In the genomic region with DNA sequence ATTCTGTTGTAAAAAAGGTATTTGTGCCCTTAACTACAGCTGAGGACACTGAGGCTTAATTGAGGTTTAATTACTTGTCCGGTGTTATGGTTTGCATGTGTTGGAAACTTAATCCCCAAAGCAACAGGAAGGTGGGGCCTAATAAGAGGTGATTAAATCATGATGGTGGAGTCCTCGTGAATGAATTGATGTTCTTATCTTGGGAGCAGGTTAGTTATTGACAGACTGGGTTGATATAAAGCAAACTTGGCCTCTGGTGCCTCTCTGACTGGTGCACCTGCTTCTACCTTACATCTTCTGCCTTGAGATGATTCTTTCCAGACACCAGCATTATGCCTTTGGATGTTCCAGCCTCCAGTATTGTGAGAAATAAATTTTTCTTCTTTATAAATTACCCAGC, we compare ENCODE assay signal across 19 cellular contexts.
"Had no signal": no experiment of that assay in that cellular context is flagged by ENCODE, and none has a peak within 500 bp of the region (broad histone marks: within the 10 kb centered on the region; RNA-seq: fewer than 3 reads in every experiment).

No MANE protein-coding gene starts in this region.

- H3K27ac ChIP-seq: RWPE1 had no signal

- H3K4me3 ChIP-seq: MG63 had no signal

- H3K27me3 ChIP-seq: MG63 had no signal

- DNase-seq: IMR-90, Karpas-422, KG1, MG63, NCI-H1092, NCI-H1105 treated with DMSO at 0.1 percent for 48 hours, NCI-H1417 treated with DMSO at 0.1 percent for 48 hours, NCI-H146, NCI-H1694 treated with DMSO at 0.1 percent for 48 hours, NCI-H1930, NCI-H2081, NCI-H2107, NCI-H2227 treated with DMSO at 0.1 percent for 48 hours, NCI-H526 treated with DMSO at 0.1 percent for 48 hours, SHP77 had no signal

- ATAC-seq: HepG2, Panc1, SK-N-SH treated with all-trans-retinoic acid at 6 μM for 48 hours had no signal

- H3K36me3 ChIP-seq: MG63 had no signal
